ENCODE assay signal across 20 cellular contexts in genomic region chr10:73186266-73186665, GRCh38. TPM values are rescaled to one million over a fixed set of nuclear protein-coding genes. Genes with fewer than 3 reads are reported as not detected.
DNase-seq lines count a peak whose midpoint lies in the region; FAIRE-seq and TF ChIP-seq lines count a peak whose summit lies in the region.
"Had no signal": no experiment of that assay in that cellular context is flagged by ENCODE, and none has a peak within 500 bp of the region (broad histone marks: within the 10 kb centered on the region; RNA-seq: fewer than 3 reads in every experiment).

No MANE protein-coding gene starts in this region.

- FAIRE-seq in H54 (lab: Jason Lieb, UNC): peak; percentile 43
- FAIRE-seq in endometrium (lab: Jason Lieb, UNC): peak; percentile 12
- FAIRE-seq: GM12891, H1, HTR-8/SVneo had no signal

- H3K36me3 Mint-ChIP-seq in nephron progenitor cell (ENCODE audit: low read depth) (peaks cover 26% of the 10 kb centered on the region), immature natural killer cell (peaks cover 14 to 29% (median 26%) of the 10 kb centered on the region in 3 donors)

- TF ChIP-seq CTCF in nephron progenitor cell (IDR thresholded peaks at IDR 0.05): no peak

- DNase-seq in H54 (ENCODE audit: insufficient read length, low spot score): no peak
- DNase-seq in nephron progenitor cell: no peak
- DNase-seq in superior temporal gyrus (ENCODE audit: extremely low spot score): peak; percentile 31
- DNase-seq in LoVo (ENCODE audit: low spot score): no peak
- DNase-seq in stimulated activated naive CD4-positive, alpha-beta T cell treated with Interleukin-2 at 50 U/mL for 16 hours (lab: John Stamatoyannopoulos, UW): no peak
- no peak for DNase-seq in immature natural killer cell
- DNase-seq: BE2C; C1 segment of cervical spinal cord; CD4-positive, CD25-positive, alpha-beta regulatory T cell; CD8-positive, alpha-beta memory T cell; COR-L47; DMS 273 treated with DMSO at 0.1 percent for 48 hours; DMS53; DND-41; EL; IMR-90 had no signal

- no peaks in the 10 kb centered on the region for H3K9me3 Mint-ChIP-seq in nephron progenitor cell
- peaks cover 0 to 2% (median 0%) of the 10 kb centered on the region in 6 donors for H3K9me3 Mint-ChIP-seq in immature natural killer cell
- H3K9me3 Mint-ChIP-seq: CD8-positive, alpha-beta memory T cell had no signal

- no peak for TF ChIP-seq POLR2A in H54 (IDR thresholded peaks at IDR 0.05; ENCODE audit: low read depth, low read length)

- no peaks in the 10 kb centered on the region for H3K4me1 Mint-ChIP-seq in nephron progenitor cell
- H3K4me1 Mint-ChIP-seq in immature natural killer cell: no peaks in the 10 kb centered on the region
- H3K4me1 Mint-ChIP-seq: CD8-positive, alpha-beta memory T cell had no signal

- H3K4me3 Mint-ChIP-seq in nephron progenitor cell (no peak overlapping the region), immature natural killer cell (no peak overlapping the region)
- H3K4me3 Mint-ChIP-seq: CD4-positive, CD25-positive, alpha-beta regulatory T cell; CD8-positive, alpha-beta memory T cell had no signal

- H3K27ac Mint-ChIP-seq in nephron progenitor cell (peak overlapping the region; percentile 0), immature natural killer cell (no peak overlapping the region)
- H3K27ac Mint-ChIP-seq: CD4-positive, CD25-positive, alpha-beta regulatory T cell had no signal

- no peaks in the 10 kb centered on the region for H3K27me3 Mint-ChIP-seq in nephron progenitor cell (ENCODE audit: low read depth, poor library complexity)
- H3K27me3 Mint-ChIP-seq in immature natural killer cell (ENCODE audit: low read depth in 3 of 3): no peaks in the 10 kb centered on the region
- H3K27me3 Mint-ChIP-seq: CD4-positive, CD25-positive, alpha-beta regulatory T cell; CD8-positive, alpha-beta memory T cell had no signal

RNA-seq across cellular contexts. Expression of gene FAM149B1, which starts 18.3 kb away (rescaled TPM):
- 1 to 10 TPM; 4.0 to 4.9 (median 4.5) TPM for polyA plus RNA-seq in immature natural killer cell

RNA-seq across cellular contexts. Expression of gene ECD, which starts 18.5 kb away (rescaled TPM):
- polyA plus RNA-seq in immature natural killer cell: 10 to 100 TPM; 26.3 to 41.8 (median 30.3) TPM
